ENCODE assay signal across 30 cellular contexts in genomic region chr9:136286987-136287379, GRCh38. TPM values are rescaled to one million over a fixed set of nuclear protein-coding genes. Genes with fewer than 3 reads are reported as not detected.
"Had no signal": no experiment of that assay in that cellular context is flagged by ENCODE, and none has a peak within 500 bp of the region (broad histone marks: within the 10 kb centered on the region; RNA-seq: fewer than 3 reads in every experiment).

No MANE protein-coding gene starts in this region.

- H2AFZ ChIP-seq: parathyroid adenoma had no signal

- H3K4me2 ChIP-seq: smooth muscle cell had no signal

- H3K9me3 ChIP-seq: ovary, psoas muscle, spleen, suprapubic skin, testis, tibial artery, transverse colon, upper lobe of right lung, uterus had no signal

- DNase-seq: naive thymus-derived CD8-positive, alpha-beta T cell; nephron progenitor cell; occipital lobe; ovary; psoas muscle; spleen; stimulated activated CD4-positive, alpha-beta T cell treated with anti-CD3 and anti-CD28 coated beads, Interleukin-12 subunit alpha, Interleukin-12 subunit beta, amount 100 ng/mL, for 4 hours; stimulated activated CD4-positive, alpha-beta T cell treated with anti-CD3 and anti-CD28 coated beads, Interleukin-1b, Interleukin-23, amount 100 ng/mL, for 48 hours; stimulated activated CD4-positive, alpha-beta T cell treated with anti-CD3 and anti-CD28 coated beads, Interleukin-4, amount 100 ng/mL, for 1 hour; stimulated activated CD4-positive, alpha-beta T cell treated with anti-CD3 and anti-CD28 coated beads, Interleukin-4, amount 100 ng/mL, for 4 hours; stimulated activated CD8-positive, alpha-beta memory T cell treated with anti-CD3 and anti-CD28 coated beads, Interleukin-4, amount 100 ng/mL, for 48 hours; stimulated activated naive CD4-positive, alpha-beta T cell; stimulated activated naive CD8-positive, alpha-beta T cell treated with anti-CD3 and anti-CD28 coated beads, Interleukin-15, amount 100 ng/mL, for 72 hours; stimulated activated naive CD8-positive, alpha-beta T cell treated with anti-CD3 and anti-CD28 coated beads, Interleukin-15, Interleukin-2, amounts not matched to agents 100 U/mL and 50 U/mL, for 24 hours; substantia nigra; testis; tibial artery; transverse colon; upper lobe of right lung; uterus had no signal

- H3K4me3 ChIP-seq: ovary, psoas muscle, skin epidermis, smooth muscle cell, spleen, suprapubic skin, testis, tibial artery, transverse colon, upper lobe of right lung, uterus had no signal

- H3K36me3 ChIP-seq: ovary, spleen, suprapubic skin, tibial artery, transverse colon, upper lobe of right lung, uterus had no signal

- H3K27ac ChIP-seq: ovary, parathyroid adenoma, psoas muscle, skin epidermis, spleen, suprapubic skin, testis, tibial artery, transverse colon, upper lobe of right lung, uterus had no signal

- H3K9ac ChIP-seq: parathyroid adenoma had no signal

- H3K27me3 ChIP-seq: ovary, testis, uterus had no signal

- H3K4me1 ChIP-seq: psoas muscle, uterus had no signal

- ATAC-seq: naive thymus-derived CD8-positive, alpha-beta T cell; natural killer cell treated with Interleukin-12 subunit alpha and Interleukin-12 subunit beta and Interleukin-15 and Interleukin-18, amount 100 ng/mL, for 72 hours; psoas muscle; right cardiac atrium; sciatic nerve; stimulated activated memory B cell treated with anti-CD40 and anti-IgM and Interleukin-4, amounts not matched to agents 10 μg/mL and 1 μg/mL and 100 μg/mL, for 72 hours; stimulated activated naive CD8-positive, alpha-beta T cell treated with anti-CD3 and anti-CD28 coated beads, Interleukin-15, amount 100 ng/mL, for 72 hours; stimulated activated naive CD8-positive, alpha-beta T cell treated with anti-CD3 and anti-CD28 coated beads, Interleukin-15, Interleukin-2, amounts not matched to agents 100 U/mL and 50 U/mL, for 24 hours; upper lobe of right lung had no signal

- H3K79me2 ChIP-seq: parathyroid adenoma had no signal

RNA-seq across cellular contexts. Expression of gene CCDC187, which starts 16.9 kb away (rescaled TPM):
- total RNA-seq: naive thymus-derived CD8-positive, alpha-beta T cell; natural killer cell treated with Interleukin-12 subunit alpha and Interleukin-12 subunit beta and Interleukin-15 and Interleukin-18, amount 100 ng/mL, for 72 hours; osteoblast; psoas muscle; renal cortical epithelial cell; right cardiac atrium; smooth muscle cell had no signal
- polyA plus RNA-seq: naive thymus-derived CD8-positive, alpha-beta T cell; psoas muscle; right cardiac atrium had no signal
